Comparison of ENCODE assay signal across 14 cellular contexts in the genomic region with DNA sequence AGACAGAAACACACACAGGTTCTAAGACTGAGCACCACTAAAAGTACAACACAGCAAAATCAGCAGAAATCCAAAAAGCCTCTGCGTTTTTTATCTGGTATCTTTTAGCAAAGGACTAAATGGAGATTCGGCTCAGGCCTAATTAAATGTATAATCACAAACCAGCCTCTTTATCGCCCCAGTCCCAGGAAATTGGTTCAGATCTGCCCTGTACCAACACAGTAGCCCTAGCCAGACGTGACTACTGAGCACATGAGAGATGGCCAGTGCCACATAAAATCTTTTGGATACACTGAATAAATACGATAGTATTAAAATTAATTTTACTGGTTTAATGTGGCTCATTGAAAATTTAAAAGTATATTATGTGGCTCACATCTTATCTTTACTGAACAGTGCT. TPM values are rescaled to one million over a fixed set of nuclear protein-coding genes. Genes with fewer than 3 reads are reported as not detected.
DNase-seq lines count a peak whose midpoint lies in the region; ATAC-seq and TF ChIP-seq lines count a peak whose summit lies in the region.
"Had no signal": no experiment of that assay in that cellular context is flagged by ENCODE, and none has a peak within 500 bp of the region (broad histone marks: within the 10 kb centered on the region; RNA-seq: fewer than 3 reads in every experiment).

No MANE protein-coding gene starts in this region.

- H3K36me3 ChIP-seq in BE2C (no peaks in the 10 kb centered on the region), Loucy (ENCODE audit: insufficient read depth, low read length) (peaks cover 14% of the 10 kb centered on the region; the same call in 1 of the 2 replicates), breast epithelium (no peaks in the 10 kb centered on the region), psoas muscle (ENCODE audit: insufficient read depth in 1 of 2, low read depth in 1 of 2) (peaks cover 2 to 11% of the 10 kb centered on the region in 2 donors)

- H3K27me3 ChIP-seq in BE2C = no peaks in the 10 kb centered on the region
- no peaks in the 10 kb centered on the region for H3K27me3 ChIP-seq in Loucy (ENCODE audit: insufficient read depth, low read length, poor library complexity, severe bottlenecking)
- no peaks in the 10 kb centered on the region for H3K27me3 ChIP-seq in breast epithelium
- H3K27me3 ChIP-seq in psoas muscle (ENCODE audit: insufficient read depth in 3 of 3, low read length in 2 of 3) = no peaks in the 10 kb centered on the region

- H3K79me2 ChIP-seq in Loucy (ENCODE audit: insufficient read depth, low read length) = peaks cover 98% of the 10 kb centered on the region

- H3K4me2 ChIP-seq in Loucy (ENCODE audit: low read depth, low read length, poor library complexity, severe bottlenecking) = no peak overlapping the region

- no peaks in the 10 kb centered on the region; the same call in 1 of the 2 replicates for H3F3A ChIP-seq in Loucy (ENCODE audit: low read depth)

- H3K27ac ChIP-seq in breast epithelium (peak overlapping the region; percentile 73 to 89), psoas muscle (peak overlapping the region; percentile 47)

- WGBS in psoas muscle, 3 donors = 81 to 90% (median 86%) methylated on average over 5 of the region's 5 CpGs

- no peak overlapping the region for H2AFZ ChIP-seq in Loucy (ENCODE audit: low read length)

- no peaks in the 10 kb centered on the region for H3K9me3 ChIP-seq in BE2C
- H3K9me3 ChIP-seq in Loucy (ENCODE audit: insufficient read depth, low read depth, low read length) = no peaks in the 10 kb centered on the region
- H3K9me3 ChIP-seq in breast epithelium = no peaks in the 10 kb centered on the region
- H3K9me3 ChIP-seq in psoas muscle = no peaks in the 10 kb centered on the region

- peak overlapping the region; percentile 57 for H3K9ac ChIP-seq in Loucy (ENCODE audit: low read depth, low read length, poor library complexity, severe bottlenecking)

- ATAC-seq in psoas muscle = no peak
- no peak for ATAC-seq in HG03039 (IDR thresholded peaks at IDR 0.05; ENCODE audit: unreplicated experiment)
- ATAC-seq in HG02623 (IDR thresholded peaks at IDR 0.05; ENCODE audit: unreplicated experiment) = no peak

- H3K4me1 ChIP-seq in BE2C = peaks cover 18% of the 10 kb centered on the region
- H3K4me1 ChIP-seq in Loucy (ENCODE audit: insufficient read depth, low read length, poor library complexity, severe bottlenecking) = peaks cover 81% of the 10 kb centered on the region
- peaks cover 2 to 9% of the 10 kb centered on the region in 2 donors for H3K4me1 ChIP-seq in breast epithelium
- peaks cover 53% of the 10 kb centered on the region for H3K4me1 ChIP-seq in psoas muscle

- no peak for TF ChIP-seq CTCF in BE2C (IDR thresholded peaks at IDR 0.05; ENCODE audit: low read depth, low read length)
- TF ChIP-seq CTCF in Loucy (conservative IDR thresholded peaks at IDR 0.05; ENCODE audit: low read length) = no peak
- TF ChIP-seq CTCF in breast epithelium (IDR thresholded peaks at IDR 0.05) = no peak
- TF ChIP-seq CTCF in psoas muscle (IDR thresholded peaks at IDR 0.05) = no peak

- H3K9me2 ChIP-seq in Loucy (replicated peaks; ENCODE audit: low read depth, low read length) = no peaks in the 10 kb centered on the region

- intact Hi-C loops in breast epithelium (cut with DNase I; ENCODE audit: low total_unique reads) (no loop called here), psoas muscle (cut with DNase I) (no loop called here)

- H3K4me3 ChIP-seq in BE2C (ENCODE audit: low read depth, low read length) (no peak overlapping the region), Loucy (ENCODE audit: low read length, poor library complexity, severe bottlenecking) (no peak overlapping the region), breast epithelium (no peak overlapping the region), psoas muscle (no peak overlapping the region)

- peak; percentile 50 for DNase-seq in BE2C
- no peak for DNase-seq in breast epithelium (ENCODE audit: low spot score in 2 of 2)
- no peak for DNase-seq in psoas muscle
- no peak for DNase-seq in NCI-H146 treated with DMSO at 0.1 percent for 48 hours (lab: John Stamatoyannopoulos, UW; ENCODE audit: unreplicated experiment)
- no peak for DNase-seq in NAMALWA (ENCODE audit: low spot score)
- DNase-seq: COR-L47, endodermal cell, HCEC 1CT, Kasumi-1, Right ventricle myocardium superior had no signal

- peaks cover 24% of the 10 kb centered on the region for H4K20me1 ChIP-seq in Loucy (ENCODE audit: insufficient read depth, low read length, poor library complexity, severe bottlenecking)

- TF ChIP-seq POLR2A in breast epithelium (IDR thresholded peaks at IDR 0.05) = no peak

RNA-seq across cellular contexts. Expression of a gene that starts 19.7 kb away (rescaled TPM):
- polyA plus RNA-seq in BE2C (2012; ENCODE audit: insufficient read depth, insufficient read length, low read depth) = 24.9 TPM
- total RNA-seq in breast epithelium (10 to 100 TPM; 44.9 to 71.0 (median 69.2) TPM), psoas muscle (10 to 100 TPM in 1 of 4 donors, 1 to 10 TPM in 3; 6.8 to 11.8 (median 8.8) TPM)
- polyA plus RNA-seq in psoas muscle = 1 to 10 TPM; 2.8 to 5.6 (median 3.4) TPM

RNA-seq across cellular contexts. Expression of a gene that starts 34.6 kb away (rescaled TPM):
- not detected for polyA plus RNA-seq in BE2C (2012; ENCODE audit: insufficient read depth, insufficient read length, low read depth)
- not detected for total RNA-seq in breast epithelium
- total RNA-seq in psoas muscle = not detected
- polyA plus RNA-seq in psoas muscle = not detected
- total RNA-seq: endodermal cell, mononuclear cell, Right ventricle myocardium superior had no signal
